ENCODE assay signal across 8 cellular contexts in the genomic region with DNA sequence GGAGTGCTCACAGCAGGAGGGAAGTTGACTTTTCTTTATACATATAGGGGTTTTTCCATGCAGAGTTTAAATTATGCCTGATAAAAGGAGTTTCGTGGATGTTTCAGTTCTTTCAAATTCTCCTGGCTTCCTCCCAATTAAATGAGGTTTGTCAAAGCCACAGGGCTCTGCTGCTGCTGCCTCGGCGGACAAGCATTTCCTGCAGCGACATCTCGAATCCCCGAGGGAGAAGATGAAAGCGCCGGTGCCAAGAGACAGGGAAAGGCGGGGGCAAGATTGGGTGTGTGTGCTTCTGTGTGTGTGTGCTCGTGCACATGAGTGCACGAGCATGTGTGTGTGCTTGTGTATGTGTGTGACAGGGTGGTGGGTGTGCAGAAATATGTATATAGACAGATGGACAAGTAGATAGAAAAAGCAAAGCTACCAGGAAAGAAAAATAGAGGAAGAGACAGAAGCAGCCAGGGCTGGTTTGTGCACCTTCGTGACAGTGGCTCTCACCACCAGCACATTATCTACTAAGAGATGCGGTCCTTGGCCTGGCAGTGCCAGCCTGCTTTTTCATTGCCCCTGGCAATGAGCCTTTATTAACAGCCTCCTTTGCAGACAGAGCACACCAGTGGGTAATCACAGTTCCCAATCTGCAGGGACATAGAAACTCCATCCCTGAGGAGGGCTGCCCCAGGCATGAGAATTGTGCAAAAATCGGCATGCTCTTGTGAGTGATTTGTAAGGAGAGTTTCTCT.
A peak's percentile ranks its signal among the peaks of the same experiment; 100 is the strongest.
DNase-seq lines count a peak whose midpoint lies in the region; ATAC-seq, FAIRE-seq and TF ChIP-seq lines count a peak whose summit lies in the region.

No MANE protein-coding gene starts in this region.

- H3K4ac ChIP-seq in H1 (replicated peaks; ENCODE audit: insufficient read length, low read depth, low read length) = no peak overlapping the region

- no peaks in the 10 kb centered on the region for H3K27me3 ChIP-seq in BE2C
- H3K27me3 ChIP-seq in H1 (replicated peaks in 1 of 4; ENCODE audit: control insufficient read depth in 3 of 4, extremely low read depth in 1 of 4, insufficient read depth in 3 of 4, low read length in 3 of 4) = no peaks in the 10 kb centered on the region

- H3K23ac ChIP-seq in H1 (ENCODE audit: insufficient read length) = no peak overlapping the region

- H4K5ac ChIP-seq in H1 (ENCODE audit: insufficient read length, low read depth, low read length) = no peak overlapping the region

- H2BK120ac ChIP-seq in H1 (replicated peaks; ENCODE audit: low read depth, low read length) = no peak overlapping the region

- H3K4me3 ChIP-seq in BE2C (ENCODE audit: low read depth, low read length) = peak overlapping the region; percentile 45
- no peak overlapping the region for H3K4me3 ChIP-seq in H1 (ENCODE audit: extremely low read depth in 1 of 4, insufficient read depth in 2 of 4, low read depth in 3 of 4, low read length in 4 of 4)

- no peak overlapping the region for H4K91ac ChIP-seq in H1 (replicated peaks; ENCODE audit: insufficient read length, low read length)

- TF ChIP-seq POLR2A in H1 (IDR thresholded peaks at IDR 0.05; ENCODE audit: control extremely low read depth in 1 of 2, low read depth in 2 of 2, low read length in 2 of 2) (no peak), H54 (IDR thresholded peaks at IDR 0.05; ENCODE audit: low read depth, low read length) (no peak)

- WGBS in H1 (ENCODE audit: extremely low coverage in 1 of 2, insufficient coverage in 1 of 2, insufficient read length in 1 of 2, insufficient replicate concordance in 2 of 2, low coverage in 1 of 2, low lambda C conversion rate in 2 of 2, missing lambda C conversion rate in 1 of 2), 2 experiments = 61% methylated on average over 14 of the region's 14 CpGs; no CpG with 5 or more reads in 1 of the 2 experiments

- no peak overlapping the region for H3K14ac ChIP-seq in H1 (ENCODE audit: insufficient read length)

- peak; percentile 57 for ATAC-seq in GM19025 (IDR thresholded peaks at IDR 0.05; ENCODE audit: low read depth, unreplicated experiment)
- ATAC-seq in HG03469 (IDR thresholded peaks at IDR 0.05; ENCODE audit: unreplicated experiment) = no peak

- no peaks in the 10 kb centered on the region for H3K79me2 ChIP-seq in H1 (ENCODE audit: control insufficient read depth in 1 of 2, insufficient read depth in 2 of 2, low read length in 2 of 2)

- H3K23me2 ChIP-seq in H1 (ENCODE audit: low read depth, low read length) = no peaks in the 10 kb centered on the region; the same call in 1 of the 2 replicates

- no peak overlapping the region for H3K9ac ChIP-seq in H1 (replicated peaks in 1 of 4; ENCODE audit: extremely low read depth in 1 of 4, low read depth in 3 of 4, low read length in 3 of 4)

- peak overlapping the region; percentile 45; the same call in 1 of the 2 replicates for H4K8ac ChIP-seq in H1 (ENCODE audit: extremely low read depth, insufficient read depth, low read length)

- no peak overlapping the region for H3K27ac ChIP-seq in H1 (ENCODE audit: low read depth, low read length)

- CTCF ChIA-PET in H1 (lab: Charles Lee; ENCODE audit: partially characterized antibody) = interaction anchor here (1.0 to 1.6 kb wide), 2 partner anchors 23 to 31 kb away, joined by 3 to 4 read pairs; no protein-coding TSS in a partner anchor

- TF ChIP-seq EP300 in H1 (IDR thresholded peaks at IDR 0.05; ENCODE audit: borderline replicate concordance in 1 of 2, low read depth in 2 of 2, low read length in 2 of 2) = no peak

- no peak overlapping the region for H2AK5ac ChIP-seq in H1 (ENCODE audit: low read depth, low read length)

- no peak overlapping the region for H2AFZ ChIP-seq in H1 (ENCODE audit: low read length)

- no peak overlapping the region for H2BK15ac ChIP-seq in H1 (ENCODE audit: low read length)

- DNase-seq in BE2C (peak; percentile 85), NCI-H345 (lab: John Stamatoyannopoulos, UW) (peak; percentile 74), H1 (ENCODE audit: low read depth in 1 of 2, low spot score in 2 of 2) (no peak), H54 (ENCODE audit: insufficient read length, low spot score) (no peak), cortex of kidney (lab: John Stamatoyannopoulos, UW) (no peak)
- DNase-seq in activated naive CD4-positive, alpha-beta T cell (lab: John Stamatoyannopoulos, UW) = no peak

- peak overlapping the region in 1 of 2 experiments; percentile 27; a peak in 1 of 4 replicates for H3K4me2 ChIP-seq in H1 (ENCODE audit: insufficient read depth in 1 of 2, low read depth in 2 of 2, low read length in 2 of 2)

- H3K36me3 ChIP-seq in BE2C (no peaks in the 10 kb centered on the region), H1 (ENCODE audit: control insufficient read depth in 2 of 4, insufficient read depth in 4 of 4, low read length in 3 of 4) (no peaks in the 10 kb centered on the region)

- POLR2A ChIA-PET in H1 (lab: Charles Lee; ENCODE audit: partially characterized antibody) = no interaction called here

- no peaks in the 10 kb centered on the region for H4K20me1 ChIP-seq in H1 (replicated peaks in 1 of 2; ENCODE audit: control insufficient read depth in 1 of 2, insufficient read depth in 2 of 2, low read length in 2 of 2)

- no peak for TF ChIP-seq RAD21 in H1 (IDR thresholded peaks at IDR 0.05 in 1 of 2, conservative IDR thresholded peaks at IDR 0.05 in 1 of 2; ENCODE audit: low read depth in 2 of 2, low read length in 2 of 2)

- no peak overlapping the region for H3K56ac ChIP-seq in H1 (replicated peaks; ENCODE audit: insufficient read length, low read depth, low read length)

- H3K79me1 ChIP-seq in H1 (ENCODE audit: low read depth, low read length) = no peaks in the 10 kb centered on the region

- H3K4me1 ChIP-seq in BE2C (peaks cover 38% of the 10 kb centered on the region), H1 (replicated peaks in 1 of 4; ENCODE audit: control insufficient read depth in 3 of 4, insufficient read depth in 4 of 4, low read length in 3 of 4) (peaks cover 0 to 7% (median 1%) of the 10 kb centered on the region in 4 experiments; a peak in 2 of 7 replicates)

- FAIRE-seq in H1 (lab: Jason Lieb, UNC) = no peak
- no peak for FAIRE-seq in H54 (lab: Jason Lieb, UNC)

- no peak overlapping the region for H2BK5ac ChIP-seq in H1 (ENCODE audit: low read depth, low read length)

- H2BK20ac ChIP-seq in H1 (ENCODE audit: low read length) = no peak overlapping the region

- no peak for TF ChIP-seq CTCF in BE2C (IDR thresholded peaks at IDR 0.05; ENCODE audit: low read depth, low read length)
- TF ChIP-seq CTCF in H1 (IDR thresholded peaks at IDR 0.05; ENCODE audit: control extremely low read depth in 1 of 3, insufficient read depth in 1 of 3, low read depth in 1 of 3, low read length in 3 of 3) = no peak

- H3K9me3 ChIP-seq in BE2C = no peaks in the 10 kb centered on the region
- H3K9me3 ChIP-seq in H1 (ENCODE audit: insufficient read depth in 2 of 2, low read depth in 1 of 2, low read length in 1 of 2) = no peaks in the 10 kb centered on the region

- H2BK12ac ChIP-seq in H1 (ENCODE audit: low read depth, low read length) = no peak overlapping the region

- H3K18ac ChIP-seq in H1 (ENCODE audit: extremely low read depth, low read length) = no peak overlapping the region

TF ChIP-seq in H1, 55 proteins besides CTCF, POLR2A, EP300 and RAD21 (continues in another document):
- TF ChIP-seq TAF1 (IDR thresholded peaks at IDR 0.05; ENCODE audit: low read depth, low read length) = no peak
- no peak for TF ChIP-seq RBBP5 (IDR thresholded peaks at IDR 0.05; ENCODE audit: borderline replicate concordance, low read depth, low read length)
- TF ChIP-seq, protein P1, sequence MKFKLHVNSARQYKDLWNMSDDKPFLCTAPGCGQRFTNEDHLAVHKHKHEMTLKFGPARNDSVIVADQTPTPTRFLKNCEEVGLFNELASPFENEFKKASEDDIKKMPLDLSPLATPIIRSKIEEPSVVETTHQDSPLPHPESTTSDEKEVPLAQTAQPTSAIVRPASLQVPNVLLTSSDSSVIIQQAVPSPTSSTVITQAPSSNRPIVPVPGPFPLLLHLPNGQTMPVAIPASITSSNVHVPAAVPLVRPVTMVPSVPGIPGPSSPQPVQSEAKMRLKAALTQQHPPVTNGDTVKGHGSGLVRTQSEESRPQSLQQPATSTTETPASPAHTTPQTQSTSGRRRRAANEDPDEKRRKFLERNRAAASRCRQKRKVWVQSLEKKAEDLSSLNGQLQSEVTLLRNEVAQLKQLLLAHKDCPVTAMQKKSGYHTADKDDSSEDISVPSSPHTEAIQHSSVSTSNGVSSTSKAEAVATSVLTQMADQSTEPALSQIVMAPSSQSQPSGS (IDR thresholded peaks at IDR 0.05; ENCODE audit: low read length) = no peak
- TF ChIP-seq KDM1A (IDR thresholded peaks at IDR 0.05; ENCODE audit: borderline replicate concordance, low read length) = no peak
- TF ChIP-seq SP2 (IDR thresholded peaks at IDR 0.05; ENCODE audit: low read length) = no peak
- TF ChIP-seq FOSL1 (IDR thresholded peaks at IDR 0.05; ENCODE audit: insufficient read depth, low read depth, low read length) = no peak
- TF ChIP-seq RNF2 (IDR thresholded peaks at IDR 0.05; ENCODE audit: borderline replicate concordance, low read depth, low read length, missing control alignments, poor library complexity, severe bottlenecking) = no peak
- no peak for TF ChIP-seq YY1 (IDR thresholded peaks at IDR 0.05; ENCODE audit: low read depth, low read length)
- TF ChIP-seq ASH2L (IDR thresholded peaks at IDR 0.05; ENCODE audit: low read length) = no peak
- TF ChIP-seq JUND (IDR thresholded peaks at IDR 0.05; ENCODE audit: low read length) = no peak
- no peak for TF ChIP-seq NANOG (IDR thresholded peaks at IDR 0.05; ENCODE audit: insufficient read depth, low read depth, low read length, poor library complexity, severe bottlenecking)
- TF ChIP-seq PHF8 (conservative IDR thresholded peaks at IDR 0.05; ENCODE audit: low read depth, low read length) = no peak

Comparison
In these comparisons a context has a peak if more than half of its experiments do, and no peak if none do; other contexts are left out.
1. DNase-seq: peak in BE2C (single experiment) and NCI-H345 (single experiment); none in H1 (0 of 2), H54 (single experiment), cortex of kidney (single experiment) and activated naive CD4-positive, alpha-beta T cell (0 of 4).